Comparison of ENCODE assay signal across 2 cellular contexts in genomic region chrX:119516157-119516702, GRCh38.
TF ChIP-seq lines count a peak whose summit lies in the region.

No MANE protein-coding gene starts in this region.

TF ChIP-seq in HCT116, 20 proteins besides CTCF, POLR2A, EP300 and RAD21:
- TF ChIP-seq ELF1 (IDR thresholded peaks at IDR 0.05; ENCODE audit: borderline replicate concordance, low read depth) (no peak), EZH2phosphoT487 (IDR thresholded peaks at IDR 0.05; ENCODE audit: borderline replicate concordance) (no peak), ATF3 (IDR thresholded peaks at IDR 0.05) (no peak), CBX3 (IDR thresholded peaks at IDR 0.05; ENCODE audit: low read depth) (no peak)

TF ChIP-seq in K562, 482 proteins besides CTCF, POLR2A, EP300 and RAD21 (continues in another document):
- TF ChIP-seq STAG1 (CRISPR knock-in tag; IDR thresholded peaks at IDR 0.05; ENCODE audit: borderline replicate concordance) (peak; percentile 77; the same call in 1 of the 2 replicates), CBX2 (IDR thresholded peaks at IDR 0.05; ENCODE audit: insufficient read depth, low read length, poor library complexity, severe bottlenecking) (no peak), HNRNPUL1 (IDR thresholded peaks at IDR 0.05; ENCODE audit: low read length) (no peak), RCOR1 (IDR thresholded peaks at IDR 0.05; ENCODE audit: borderline replicate concordance in 1 of 2, low read depth in 2 of 2, low read length in 2 of 2) (peak in 1 of 2 experiments; percentile 33; a peak in 1 of 4 replicates), NCOA4 (IDR thresholded peaks at IDR 0.05; ENCODE audit: partially characterized antibody) (no peak), BHLHE40 (IDR thresholded peaks at IDR 0.05; ENCODE audit: low read length) (no peak), ETV5 (CRISPR knock-in tag; IDR thresholded peaks at IDR 0.05; ENCODE audit: low read depth) (no peak), E2F6 (IDR thresholded peaks at IDR 0.05; ENCODE audit: borderline replicate concordance in 1 of 2, extremely low read depth in 1 of 2, insufficient read depth in 1 of 2, insufficient read length in 1 of 2, low read depth in 1 of 2, low read length in 1 of 2, poor library complexity in 1 of 2, severe bottlenecking in 1 of 2) (no peak), CHD1 (IDR thresholded peaks at IDR 0.05; ENCODE audit: low read length) (no peak), ATF4 (CRISPR knock-in tag; IDR thresholded peaks at IDR 0.05) (no peak), ZNF668 (CRISPR knock-in tag; IDR thresholded peaks at IDR 0.05) (no peak), ZNF76 (CRISPR knock-in tag; IDR thresholded peaks at IDR 0.05; ENCODE audit: borderline replicate concordance) (no peak), ZNF512 (tag; IDR thresholded peaks at IDR 0.05) (no peak), ZNF217 (CRISPR knock-in tag; IDR thresholded peaks at IDR 0.05) (no peak), L3MBTL2 (IDR thresholded peaks at IDR 0.05) (0 out of 2 replicates have a peak, but pooled peaks have one; percentile 34), MBD1 (CRISPR knock-in tag; IDR thresholded peaks at IDR 0.05) (0 out of 2 replicates have a peak, but pooled peaks have one; percentile 58), ZSCAN32 (CRISPR knock-in tag; IDR thresholded peaks at IDR 0.05) (no peak), XRCC5 (IDR thresholded peaks at IDR 0.05; ENCODE audit: low read depth, low read length) (0 out of 2 replicates have a peak, but pooled peaks have one; percentile 51), TEAD4 (IDR thresholded peaks at IDR 0.05; ENCODE audit: low read length) (0 out of 2 replicates have a peak, but pooled peaks have one; percentile 20), TEAD4 (CRISPR knock-in tag; IDR thresholded peaks at IDR 0.05; ENCODE audit: borderline replicate concordance) (no peak), ZNF12 (CRISPR knock-in tag; IDR thresholded peaks at IDR 0.05) (no peak), HDGF (IDR thresholded peaks at IDR 0.05) (0 out of 2 replicates have a peak, but pooled peaks have one; percentile 29), UBTF (IDR thresholded peaks at IDR 0.05; ENCODE audit: borderline replicate concordance in 1 of 2, low read depth in 2 of 2, low read length in 2 of 2) (0 out of 4 replicates have a peak, but pooled peaks of 1 of the 2 experiments have one; percentile 21), CTBP1 (IDR thresholded peaks at IDR 0.05; ENCODE audit: borderline replicate concordance) (peak; percentile 37; the same call in 1 of the 2 replicates), PATZ1 (CRISPR knock-in tag; IDR thresholded peaks at IDR 0.05; ENCODE audit: borderline replicate concordance) (no peak), TFAP4 (CRISPR knock-in tag; IDR thresholded peaks at IDR 0.05; ENCODE audit: borderline replicate concordance) (no peak), NR2C2 (CRISPR knock-in tag; IDR thresholded peaks at IDR 0.05) (no peak), NR2C2 (tag; IDR thresholded peaks at IDR 0.05) (peak; percentile 43; the same call in 1 of the 2 replicates), DEAF1 (CRISPR knock-in tag; IDR thresholded peaks at IDR 0.05) (peak; percentile 70), ZFX (CRISPR knock-in tag; IDR thresholded peaks at IDR 0.05) (peak; percentile 36; the same call in 1 of the 2 replicates), CC2D1A (IDR thresholded peaks at IDR 0.05) (peak; percentile 83), MLLT1 (IDR thresholded peaks at IDR 0.05) (0 out of 4 replicates have a peak, but pooled peaks of 1 of the 2 experiments have one; percentile 55), SMC3 (conservative IDR thresholded peaks at IDR 0.05; ENCODE audit: insufficient read depth, low read depth, low read length) (peak; percentile 78), MXD1 (CRISPR knock-in tag; IDR thresholded peaks at IDR 0.05; ENCODE audit: borderline replicate concordance, poor library complexity, severe bottlenecking) (no peak), HEY1 (CRISPR knock-in tag; IDR thresholded peaks at IDR 0.05; ENCODE audit: borderline replicate concordance) (no peak), ARID2 (IDR thresholded peaks at IDR 0.05) (peak; percentile 70; the same call in 1 of the 2 replicates), NR2C1 (IDR thresholded peaks at IDR 0.05) (no peak), NR2C1 (tag; IDR thresholded peaks at IDR 0.05) (no peak), MTF1 (CRISPR knock-in tag; IDR thresholded peaks at IDR 0.05; ENCODE audit: borderline replicate concordance) (no peak), PRDM10 (IDR thresholded peaks at IDR 0.05; ENCODE audit: partially characterized antibody) (peak; percentile 11), TAF9B (IDR thresholded peaks at IDR 0.05; ENCODE audit: partially characterized antibody) (no peak), SRF (CRISPR knock-in tag; IDR thresholded peaks at IDR 0.05) (no peak)
